In the genomic region with DNA sequence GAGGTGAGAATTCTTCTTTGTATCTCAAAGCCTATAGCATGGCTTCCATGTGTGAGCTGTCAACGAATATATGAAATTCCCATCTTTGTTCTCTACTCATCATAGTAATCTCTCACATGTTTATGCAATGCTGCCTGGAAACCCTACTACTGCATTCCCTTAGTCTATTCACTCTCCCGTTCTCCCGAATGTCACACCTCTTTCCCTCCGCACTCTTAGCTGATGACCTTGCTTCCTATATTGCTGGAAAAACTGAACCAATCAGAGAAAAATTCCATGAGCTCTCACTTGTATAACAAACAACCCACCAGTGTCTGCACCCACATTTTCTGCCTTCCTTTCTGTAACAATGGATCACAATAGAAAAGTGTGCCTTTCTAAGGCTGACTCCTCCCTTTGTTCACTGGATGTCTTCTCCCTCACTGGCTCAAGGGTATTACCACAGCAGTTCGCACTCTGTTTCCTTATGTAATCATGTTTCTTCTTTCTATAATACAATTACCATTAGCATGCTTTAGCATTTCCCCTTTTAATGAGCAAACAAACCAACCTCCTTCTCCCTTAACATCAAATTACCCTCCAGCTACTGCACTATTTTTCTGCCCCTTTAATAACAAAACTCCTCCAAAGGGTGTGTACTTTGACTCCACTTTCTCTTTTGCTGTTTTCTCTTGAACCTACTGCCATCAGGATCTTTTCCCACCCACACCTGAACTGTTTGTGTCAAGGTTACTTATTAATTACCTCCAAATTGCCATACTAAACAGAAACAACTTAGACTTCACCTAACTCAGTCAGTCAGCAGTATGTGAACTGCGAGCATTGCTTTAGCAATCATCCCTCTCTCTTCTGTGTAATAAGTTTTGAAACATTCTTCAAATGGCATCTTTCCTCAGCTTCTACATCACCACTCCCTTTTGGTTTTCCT, we compare ENCODE assay signal across 34 cellular contexts.
"Had no signal": no experiment of that assay in that cellular context is flagged by ENCODE, and none has a peak within 500 bp of the region (broad histone marks: within the 10 kb centered on the region; RNA-seq: fewer than 3 reads in every experiment).

No MANE protein-coding gene starts in this region.

- H3K36me3 ChIP-seq: adrenal gland, WERI-Rb-1 had no signal

- H3K4me3 Mint-ChIP-seq: activated CD8-positive, alpha-beta T cell treated with anti-CD3 and anti-CD28 coated beads for 36 hours; activated naive CD4-positive, alpha-beta T cell treated with anti-CD3 and anti-CD28 coated beads for 36 hours; brain; T-cell had no signal

- H3K36me3 Mint-ChIP-seq: brain had no signal

- H3K4me3 ChIP-seq: adrenal gland, PC-9 had no signal

- H3K27ac Mint-ChIP-seq: activated CD8-positive, alpha-beta T cell treated with anti-CD3 and anti-CD28 coated beads for 36 hours; activated naive CD4-positive, alpha-beta T cell treated with anti-CD3 and anti-CD28 coated beads for 36 hours; brain; T-cell had no signal

- H3K9me3 Mint-ChIP-seq: activated CD8-positive, alpha-beta T cell treated with anti-CD3 and anti-CD28 coated beads for 36 hours; activated naive CD4-positive, alpha-beta T cell treated with anti-CD3 and anti-CD28 coated beads for 36 hours; activated naive CD4-positive, alpha-beta T cell treated with anti-CD3 and anti-CD28 coated beads, Interleukin-2, amount 50 U/mL, for 72 hours; T-cell had no signal

- DNase-seq: activated CD4-positive, alpha-beta T cell treated with anti-CD3 and anti-CD28 coated beads for 1 hour; activated CD4-positive, alpha-beta T cell treated with anti-CD3 and anti-CD28 coated beads for 48 hours; activated CD4-positive, alpha-beta T cell treated with anti-CD3 and anti-CD28 coated beads, Interleukin-2, amount 50 U/mL, for 4 hours; activated CD4-positive, CD25-positive, alpha-beta regulatory T cell; activated CD8-positive, alpha-beta T cell treated with anti-CD3 and anti-CD28 coated beads for 36 hours; activated gamma-delta T cell treated with Interleukin-2 at 50 U/mL for 16 hours; activated naive CD4-positive, alpha-beta T cell treated with anti-CD3 and anti-CD28 coated beads for 36 hours; activated T-cell treated with anti-CD3 and anti-CD28 coated beads, Interleukin-2, amount 50 U/mL, for 1 hour; adrenal gland; caudate nucleus; NCI-H1092 treated with DMSO at 0.1 percent for 48 hours; NCI-H1417; NCI-H146; NCI-H187; NCI-H2029 treated with DMSO at 0.1 percent for 48 hours; NCI-H2107; NCI-H2171; NCI-H510A; NCI-H526; NCI-H748 treated with DMSO at 0.1 percent for 48 hours; SIG-M5; T-cell; T1000; WERI-Rb-1 had no signal

- H3K27me3 Mint-ChIP-seq: activated CD8-positive, alpha-beta T cell treated with anti-CD3 and anti-CD28 coated beads for 36 hours; brain; T-cell had no signal

- FAIRE-seq: astrocyte, bronchial epithelial cell, RCC 7860 had no signal

- ATAC-seq: activated CD8-positive, alpha-beta T cell treated with anti-CD3 and anti-CD28 coated beads for 36 hours; activated naive CD4-positive, alpha-beta T cell treated with anti-CD3 and anti-CD28 coated beads, Interleukin-2, amount 50 U/mL, for 72 hours; Right ventricle myocardium inferior; SK-N-SH treated with all-trans-retinoic acid at 6 μM for 48 hours; T-cell had no signal

- H3K4me1 Mint-ChIP-seq: T-cell had no signal

- H3K27ac ChIP-seq: adrenal gland, KMS-11, PC-9, RWPE1, WERI-Rb-1 had no signal

- H3K4me1 ChIP-seq: adrenal gland had no signal

- H3K27me3 ChIP-seq: adrenal gland had no signal

- H3K9me3 ChIP-seq: adrenal gland had no signal
